Comparison of ENCODE assay signal across 7 cellular contexts in the genomic region with DNA sequence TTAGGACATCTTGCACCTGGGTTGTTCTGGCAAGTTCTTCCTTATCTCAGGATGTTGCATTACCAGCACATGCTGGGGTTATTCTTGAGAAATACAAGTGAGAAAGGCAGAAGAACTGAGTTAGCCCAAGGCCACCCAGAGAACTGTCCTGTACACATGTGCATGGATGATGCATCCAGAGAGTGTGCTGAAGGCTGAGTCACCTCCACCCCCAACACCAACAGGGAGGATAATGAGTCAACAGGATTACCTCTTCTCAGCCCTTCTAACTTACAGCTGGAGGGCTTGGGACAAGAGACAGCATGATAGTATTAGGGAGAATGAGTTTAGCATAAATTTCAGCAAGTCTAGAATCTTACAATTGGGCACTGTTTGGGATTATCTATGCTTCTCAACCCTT. TPM values are rescaled to one million over a fixed set of nuclear protein-coding genes. Genes with fewer than 3 reads are reported as not detected.
A peak's percentile ranks its signal among the peaks of the same experiment; 100 is the strongest.
DNase-seq lines count a peak whose midpoint lies in the region; ATAC-seq and TF ChIP-seq lines count a peak whose summit lies in the region.

No MANE protein-coding gene starts in this region.

- H3K4me3 ChIP-seq in adipocyte (ENCODE audit: low read length), result no peak overlapping the region

- H3K4me1 Mint-ChIP-seq in progenitor cell of endocrine pancreas (ENCODE audit: low read depth), result peaks cover 34% of the 10 kb centered on the region

- peaks cover 18% of the 10 kb centered on the region for H3K4me1 ChIP-seq in adipocyte (ENCODE audit: control insufficient read depth, insufficient read depth, low read length)

- DNase-seq in GM03348 (ENCODE audit: low spot score) (peak; percentile 32), MV-4-11 (lab: John Stamatoyannopoulos, UW) (peak; percentile 44), adipocyte (ENCODE audit: low read depth) (peak; percentile 29), progenitor cell of endocrine pancreas (ENCODE audit: low spot score, unreplicated experiment) (no peak), SKM-1 treated with dmso at 0.1 percent for 144 hours (lab: John Stamatoyannopoulos, UW; ENCODE audit: unreplicated experiment) (no peak)

- H3K27ac Mint-ChIP-seq in progenitor cell of endocrine pancreas, result peak overlapping the region; percentile 93

- H3K9ac ChIP-seq in adipocyte (ENCODE audit: low read length), result no peak overlapping the region

- H3K36me3 Mint-ChIP-seq in progenitor cell of endocrine pancreas (ENCODE audit: insufficient read depth), result peaks cover 7% of the 10 kb centered on the region

- no peaks in the 10 kb centered on the region for H3K36me3 ChIP-seq in adipocyte (ENCODE audit: control insufficient read depth, insufficient read depth, low read length, severe bottlenecking)

- H3K27me3 ChIP-seq in adipocyte (replicated peaks; ENCODE audit: control insufficient read depth, insufficient read depth, low read length), result peaks cover 4% of the 10 kb centered on the region

- no peak for ATAC-seq in HG02678 (IDR thresholded peaks at IDR 0.05; ENCODE audit: unreplicated experiment)
- ATAC-seq in HG03039 (IDR thresholded peaks at IDR 0.05; ENCODE audit: unreplicated experiment), result no peak

- H3K27me3 Mint-ChIP-seq in progenitor cell of endocrine pancreas, result peaks cover under 1% of the 10 kb centered on the region

- H3K9me3 ChIP-seq in adipocyte (ENCODE audit: control insufficient read depth, low read length), result no peaks in the 10 kb centered on the region

- H3K4me3 Mint-ChIP-seq in progenitor cell of endocrine pancreas (ENCODE audit: low read depth), result peak overlapping the region; percentile 74

- H3K9me3 Mint-ChIP-seq in progenitor cell of endocrine pancreas (ENCODE audit: low read depth), result no peaks in the 10 kb centered on the region

- no peak for TF ChIP-seq CTCF in progenitor cell of endocrine pancreas (IDR thresholded peaks at IDR 0.05; ENCODE audit: unreplicated experiment)

RNA-seq across cellular contexts. Expression of a gene that starts 8.5 kb away (rescaled TPM):
- 95.0 and 97.2 TPM in 2 replicates for total RNA-seq in progenitor cell of endocrine pancreas

Comparison
In these comparisons a context has a peak if more than half of its experiments do, and no peak if none do; other contexts are left out.
1. DNase-seq: peak in GM03348 (single experiment), MV-4-11 (single experiment) and adipocyte (single experiment); none in progenitor cell of endocrine pancreas (single experiment) and SKM-1 treated with dmso at 0.1 percent for 144 hours (single experiment).